In genomic region chr16:14628806-14629611, GRCh38 we compare ENCODE assay signal across 1 cellular context.
TF ChIP-seq lines count a peak whose summit lies in the region.

No MANE protein-coding gene starts in this region.

TF ChIP-seq in GM23338, 12 proteins besides CTCF, POLR2A, EP300 and RAD21 (continued from another document):
- TF ChIP-seq ZNF462 (CRISPR knock-in tag; IDR thresholded peaks at IDR 0.05) (no peak), ETS1 (IDR thresholded peaks at IDR 0.05) (no peak)
